8 cellular contexts compared by ENCODE assay signal in the genomic region with DNA sequence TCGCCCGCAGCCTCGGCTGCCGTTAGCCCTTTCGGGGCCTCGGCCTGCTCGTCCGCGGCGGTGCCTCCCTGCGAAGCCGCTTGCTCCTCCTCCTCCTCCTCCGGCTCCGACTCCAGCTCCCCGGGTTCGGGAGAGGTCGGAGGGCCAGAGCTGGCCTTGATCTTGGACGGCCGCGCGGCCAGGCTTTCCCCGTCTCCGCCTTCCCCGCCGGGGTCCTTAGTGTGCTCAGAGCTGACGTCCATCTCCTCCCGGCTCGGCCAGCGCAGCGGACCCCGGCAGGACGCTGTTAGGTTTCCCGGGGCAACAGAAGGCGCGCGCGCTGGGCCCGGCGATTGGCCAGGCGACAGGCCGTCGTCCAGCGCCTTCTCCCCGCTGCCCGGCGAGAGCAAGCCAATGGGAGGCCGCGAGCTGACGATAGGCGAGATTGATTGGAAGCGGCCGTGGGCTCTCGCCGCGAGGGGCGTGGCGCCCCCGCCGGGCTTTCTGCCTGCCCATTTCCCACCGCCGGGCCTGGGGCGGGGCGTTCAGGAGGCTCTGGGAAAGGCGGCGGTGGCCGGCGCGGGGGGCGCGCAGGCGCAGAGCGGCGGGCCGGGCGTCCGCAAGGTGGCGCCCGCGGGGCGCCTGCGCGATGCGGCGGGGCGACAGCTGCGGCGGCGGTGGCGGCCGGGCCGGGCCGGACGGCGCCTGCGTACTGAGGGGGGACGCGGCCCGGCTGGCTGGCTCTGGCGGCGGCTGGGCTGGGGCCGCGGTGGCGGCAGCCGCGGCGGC.
DNase-seq lines count a peak whose midpoint lies in the region; ATAC-seq and TF ChIP-seq lines count a peak whose summit lies in the region.

A gene with protein sequence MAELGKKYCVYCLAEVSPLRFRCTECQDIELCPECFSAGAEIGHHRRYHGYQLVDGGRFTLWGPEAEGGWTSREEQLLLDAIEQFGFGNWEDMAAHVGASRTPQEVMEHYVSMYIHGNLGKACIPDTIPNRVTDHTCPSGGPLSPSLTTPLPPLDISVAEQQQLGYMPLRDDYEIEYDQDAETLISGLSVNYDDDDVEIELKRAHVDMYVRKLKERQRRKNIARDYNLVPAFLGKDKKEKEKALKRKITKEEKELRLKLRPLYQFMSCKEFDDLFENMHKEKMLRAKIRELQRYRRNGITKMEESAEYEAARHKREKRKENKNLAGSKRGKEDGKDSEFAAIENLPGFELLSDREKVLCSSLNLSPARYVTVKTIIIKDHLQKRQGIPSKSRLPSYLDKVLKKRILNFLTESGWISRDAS (plus strand): TSS at position 676 of the 768 bp plus-strand sequence. CDS start 208 bp downstream, outside the sequence.

- ATAC-seq in GM19023 (IDR thresholded peaks at IDR 0.05; ENCODE audit: unreplicated experiment) (peak; percentile 86), HG03280 (IDR thresholded peaks at IDR 0.05; ENCODE audit: unreplicated experiment) (peak; percentile 80)

- DNase-seq in AG09319 (ENCODE audit: extremely low read depth, low read depth) (peak; percentile 95), NCI-H345 (lab: John Stamatoyannopoulos, UW) (peak; percentile 95), iris pigment epithelial cell (ENCODE audit: low read depth) (peak; percentile 99)
- peak; percentile 83 to 86 (median 86) for DNase-seq in activated CD4-positive, CD25-positive, alpha-beta regulatory T cell (lab: John Stamatoyannopoulos, UW)
- DNase-seq in central memory CD4-positive, alpha-beta T cell = peak; percentile 90
- DNase-seq in stimulated activated CD4-positive, alpha-beta T cell treated with anti-CD3 and anti-CD28 coated beads, Interleukin-12 subunit alpha, Interleukin-12 subunit beta, amount 100 ng/mL, for 24 hours (ENCODE audit: low read depth in 2 of 2) = peak; percentile 84 to 89

- peak; percentile 16 for TF ChIP-seq CTCF in AG09319 (IDR thresholded peaks at IDR 0.05; ENCODE audit: low read depth, low read length)

Comparison
In these comparisons a context has a peak if more than half of its experiments do, and no peak if none do; other contexts are left out.
1. Peak in every context shown above with its lines: DNase-seq and ATAC-seq.